In genomic region chr14:59704054-59704453, GRCh38 we compare ENCODE assay signal across 22 cellular contexts.
DNase-seq lines count a peak whose midpoint lies in the region; TF ChIP-seq lines count a peak whose summit lies in the region.
"Had no signal": no experiment of that assay in that cellular context is flagged by ENCODE, and none has a peak within 500 bp of the region (broad histone marks: within the 10 kb centered on the region; RNA-seq: fewer than 3 reads in every experiment).

No MANE protein-coding gene starts in this region.

- no peaks in the 10 kb centered on the region for H3K79me2 ChIP-seq in OCI-LY3 (ENCODE audit: low read length)

- H3K4me1 ChIP-seq in OCI-LY3 (ENCODE audit: low read length) (peaks cover 53% of the 10 kb centered on the region), esophagus squamous epithelium (no peaks in the 10 kb centered on the region)
- H3K4me1 ChIP-seq: A549, BE2C had no signal

- H3K9me3 Mint-ChIP-seq in CD14-positive monocyte = peaks cover 0 to 4% (median 0%) of the 10 kb centered on the region in 7 donors
- H3K9me3 Mint-ChIP-seq in activated T-helper 1 cell treated with anti-CD3 and anti-CD28 coated beads, Interleukin-12 subunit alpha, Interleukin-12 subunit beta, Interleukin-2, Interleukin-4 antibody, amounts not matched to agents 30 ng/mL and 10 ng/mL and 1 ng/mL, durations not matched to agents 14 hours and 24 hours and 36 hours = no peaks in the 10 kb centered on the region

- H3K4me3 ChIP-seq in OCI-LY3 (ENCODE audit: low read length) = peak overlapping the region; percentile 29
- no peak overlapping the region for H3K4me3 ChIP-seq in esophagus squamous epithelium
- H3K4me3 ChIP-seq: A549 had no signal

- intact Hi-C loops in CD14-positive monocyte (cut with micrococcal nuclease) (no loop called here), esophagus squamous epithelium (cut with DNase I) (no loop called here)
- intact Hi-C loops in activated T-helper 1 cell treated with anti-CD3 and anti-CD28 coated beads, Interleukin-12 subunit alpha, Interleukin-12 subunit beta, Interleukin-2, Interleukin-4 antibody, amounts not matched to agents 30 ng/mL and 10 ng/mL and 1 ng/mL, durations not matched to agents 14 hours and 24 hours and 36 hours (cut with micrococcal nuclease) = no loop called here

- TF ChIP-seq POLR2A in esophagus squamous epithelium (IDR thresholded peaks at IDR 0.05) = no peak

- peak overlapping the region; percentile 69 for H3K27ac ChIP-seq in OCI-LY3 (ENCODE audit: low read length)
- peak overlapping the region; percentile 25 for H3K27ac ChIP-seq in cingulate gyrus (ENCODE audit: low read depth, low read length)
- H3K27ac ChIP-seq in temporal lobe (ENCODE audit: low read depth, low read length) = peak overlapping the region; percentile 37
- H3K27ac ChIP-seq in esophagus squamous epithelium = no peak overlapping the region
- H3K27ac ChIP-seq: A549, RWPE1 had no signal

- H3K4me1 Mint-ChIP-seq in CD14-positive monocyte = peaks cover 23% of the 10 kb centered on the region
- no peaks in the 10 kb centered on the region for H3K4me1 Mint-ChIP-seq in activated T-helper 1 cell treated with anti-CD3 and anti-CD28 coated beads, Interleukin-12 subunit alpha, Interleukin-12 subunit beta, Interleukin-2, Interleukin-4 antibody, amounts not matched to agents 30 ng/mL and 10 ng/mL and 1 ng/mL, durations not matched to agents 14 hours and 24 hours and 36 hours (ENCODE audit: low read depth)

- TF ChIP-seq CTCF in CD14-positive monocyte (IDR thresholded peaks at IDR 0.05) (no peak), OCI-LY3 (IDR thresholded peaks at IDR 0.05; ENCODE audit: low read depth, low read length) (no peak), esophagus squamous epithelium (IDR thresholded peaks at IDR 0.05) (no peak)

- peaks cover 0 to 2% (median 0%) of the 10 kb centered on the region in 3 donors for H3K27me3 Mint-ChIP-seq in CD14-positive monocyte (ENCODE audit: low read depth in 3 of 3)
- peaks cover 2% of the 10 kb centered on the region for H3K27me3 Mint-ChIP-seq in activated T-helper 1 cell treated with anti-CD3 and anti-CD28 coated beads, Interleukin-12 subunit alpha, Interleukin-12 subunit beta, Interleukin-2, Interleukin-4 antibody, amounts not matched to agents 30 ng/mL and 10 ng/mL and 1 ng/mL, durations not matched to agents 14 hours and 24 hours and 36 hours (ENCODE audit: insufficient read depth)

- H3K36me3 ChIP-seq in OCI-LY3 (replicated peaks; ENCODE audit: low read depth, low read length) (no peaks in the 10 kb centered on the region), esophagus squamous epithelium (no peaks in the 10 kb centered on the region)
- H3K36me3 ChIP-seq: BE2C had no signal

- peak overlapping the region in 4 of 7 donors; percentile 40 to 75 (median 52) for H3K27ac Mint-ChIP-seq in CD14-positive monocyte
- H3K27ac Mint-ChIP-seq in activated T-helper 1 cell treated with anti-CD3 and anti-CD28 coated beads, Interleukin-12 subunit alpha, Interleukin-12 subunit beta, Interleukin-2, Interleukin-4 antibody, amounts not matched to agents 30 ng/mL and 10 ng/mL and 1 ng/mL, durations not matched to agents 14 hours and 24 hours and 36 hours = no peak overlapping the region
- H3K27ac Mint-ChIP-seq: CD4-positive, alpha-beta T cell had no signal

- no peak overlapping the region for H2AFZ ChIP-seq in OCI-LY3 (ENCODE audit: low read depth, low read length)

- H3K4me3 Mint-ChIP-seq in CD14-positive monocyte = no peak overlapping the region
- no peak overlapping the region for H3K4me3 Mint-ChIP-seq in activated T-helper 1 cell treated with anti-CD3 and anti-CD28 coated beads, Interleukin-12 subunit alpha, Interleukin-12 subunit beta, Interleukin-2, Interleukin-4 antibody, amounts not matched to agents 30 ng/mL and 10 ng/mL and 1 ng/mL, durations not matched to agents 14 hours and 24 hours and 36 hours
- H3K4me3 Mint-ChIP-seq: CD4-positive, alpha-beta T cell had no signal

- DNase-seq in CD14-positive monocyte (ENCODE audit: low spot score) (no peak), esophagus squamous epithelium (lab: John Stamatoyannopoulos, UW) (no peak), NCI-H1694 treated with DMSO at 0.1 percent for 48 hours (lab: John Stamatoyannopoulos, UW) (no peak)
- DNase-seq in activated T-helper 1 cell treated with anti-CD3 and anti-CD28 coated beads, Interleukin-12 subunit alpha, Interleukin-12 subunit beta, Interleukin-2, Interleukin-4 antibody, amounts not matched to agents 30 ng/mL and 10 ng/mL and 1 ng/mL, durations not matched to agents 14 hours and 24 hours and 36 hours (ENCODE audit: low spot score) = no peak
- DNase-seq: BE2C; CD4-positive, alpha-beta T cell; COR-L47; DMS79; H7; NCI-H1105; NCI-H2081; NCI-H2171; NCI-H345; NCI-H524; NCI-H774; SHP77 treated with DMSO at 0.1 percent for 48 hours; SK-N-SH had no signal

- 0 out of 2 replicates have a peak overlapping the region, but pooled peaks have one; percentile 11 for H3K9ac ChIP-seq in OCI-LY3 (ENCODE audit: low read length)
- H3K9ac ChIP-seq: SK-N-SH had no signal

- WGBS in esophagus squamous epithelium, 2 donors = 57 to 67% methylated on average over 5 of the region's 5 CpGs

- no peaks in the 10 kb centered on the region for H4K20me1 ChIP-seq in OCI-LY3 (ENCODE audit: insufficient read depth, low read length)

- H3K36me3 Mint-ChIP-seq in CD14-positive monocyte = peaks cover 0 to 4% of the 10 kb centered on the region in 2 donors
- H3K36me3 Mint-ChIP-seq in activated T-helper 1 cell treated with anti-CD3 and anti-CD28 coated beads, Interleukin-12 subunit alpha, Interleukin-12 subunit beta, Interleukin-2, Interleukin-4 antibody, amounts not matched to agents 30 ng/mL and 10 ng/mL and 1 ng/mL, durations not matched to agents 14 hours and 24 hours and 36 hours (ENCODE audit: low read depth) = no peaks in the 10 kb centered on the region

- H3K27me3 ChIP-seq in OCI-LY3 (ENCODE audit: low read depth, low read length) (no peaks in the 10 kb centered on the region), esophagus squamous epithelium (no peaks in the 10 kb centered on the region)
- H3K27me3 ChIP-seq: BE2C had no signal

- 0 out of 2 replicates have a peak, but pooled peaks cover 7% of the 10 kb centered on the region for H3K9me3 ChIP-seq in OCI-LY3 (ENCODE audit: insufficient read depth, low read length)
- H3K9me3 ChIP-seq in esophagus squamous epithelium = no peaks in the 10 kb centered on the region
- H3K9me3 ChIP-seq: BE2C, SK-N-SH had no signal

- H3K4me2 ChIP-seq in OCI-LY3 (ENCODE audit: low read length) = peak overlapping the region; percentile 73
- H3K4me2 ChIP-seq: A549, SK-N-SH had no signal

Comparison
In these comparisons a context has a peak if more than half of its experiments do, and no peak if none do; other contexts are left out.
1. H3K27ac ChIP-seq: peak in OCI-LY3 (single experiment), cingulate gyrus (single experiment) and temporal lobe (single experiment); none in esophagus squamous epithelium (0 of 4).